In the genomic region with DNA sequence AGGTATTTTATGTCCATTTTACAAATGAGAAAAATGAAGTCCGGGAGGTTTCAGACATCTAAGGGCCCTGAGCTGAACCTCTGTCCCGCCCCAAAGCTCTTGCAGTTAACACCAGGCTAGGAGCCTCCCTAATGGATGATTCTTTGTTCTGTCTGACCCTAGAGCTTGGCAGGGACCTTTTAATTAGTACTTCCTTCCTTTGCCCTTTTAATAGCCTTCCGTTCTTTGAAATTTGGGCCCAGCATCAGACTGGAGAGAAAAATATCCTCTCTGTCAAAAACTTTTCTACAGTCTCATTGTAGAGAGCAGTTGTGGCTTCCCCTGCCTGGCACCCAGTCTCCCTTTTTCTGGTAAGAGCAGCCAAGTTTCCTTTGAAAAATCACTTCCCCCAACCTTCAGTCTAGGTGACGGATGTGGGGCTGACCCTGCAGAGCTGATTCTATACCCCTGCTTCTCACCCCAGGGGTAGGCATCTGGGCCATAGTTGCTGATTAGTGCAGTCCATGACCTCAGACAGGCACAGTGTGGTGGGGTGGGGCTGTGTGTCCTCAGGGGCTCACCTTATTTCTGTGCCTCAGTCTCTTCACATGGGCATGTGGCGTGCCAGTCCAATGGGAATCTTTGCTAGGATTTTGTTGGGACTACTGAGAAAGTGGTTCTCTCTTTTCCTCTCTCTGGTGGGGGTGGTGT, we compare ENCODE assay signal across 1 cellular context.
TF ChIP-seq lines count a peak whose summit lies in the region.

No MANE protein-coding gene starts in this region.

TF ChIP-seq in HepG2, 621 proteins besides CTCF, POLR2A, EP300 and RAD21 (continued from another document):
- TF ChIP-seq, protein P1, sequence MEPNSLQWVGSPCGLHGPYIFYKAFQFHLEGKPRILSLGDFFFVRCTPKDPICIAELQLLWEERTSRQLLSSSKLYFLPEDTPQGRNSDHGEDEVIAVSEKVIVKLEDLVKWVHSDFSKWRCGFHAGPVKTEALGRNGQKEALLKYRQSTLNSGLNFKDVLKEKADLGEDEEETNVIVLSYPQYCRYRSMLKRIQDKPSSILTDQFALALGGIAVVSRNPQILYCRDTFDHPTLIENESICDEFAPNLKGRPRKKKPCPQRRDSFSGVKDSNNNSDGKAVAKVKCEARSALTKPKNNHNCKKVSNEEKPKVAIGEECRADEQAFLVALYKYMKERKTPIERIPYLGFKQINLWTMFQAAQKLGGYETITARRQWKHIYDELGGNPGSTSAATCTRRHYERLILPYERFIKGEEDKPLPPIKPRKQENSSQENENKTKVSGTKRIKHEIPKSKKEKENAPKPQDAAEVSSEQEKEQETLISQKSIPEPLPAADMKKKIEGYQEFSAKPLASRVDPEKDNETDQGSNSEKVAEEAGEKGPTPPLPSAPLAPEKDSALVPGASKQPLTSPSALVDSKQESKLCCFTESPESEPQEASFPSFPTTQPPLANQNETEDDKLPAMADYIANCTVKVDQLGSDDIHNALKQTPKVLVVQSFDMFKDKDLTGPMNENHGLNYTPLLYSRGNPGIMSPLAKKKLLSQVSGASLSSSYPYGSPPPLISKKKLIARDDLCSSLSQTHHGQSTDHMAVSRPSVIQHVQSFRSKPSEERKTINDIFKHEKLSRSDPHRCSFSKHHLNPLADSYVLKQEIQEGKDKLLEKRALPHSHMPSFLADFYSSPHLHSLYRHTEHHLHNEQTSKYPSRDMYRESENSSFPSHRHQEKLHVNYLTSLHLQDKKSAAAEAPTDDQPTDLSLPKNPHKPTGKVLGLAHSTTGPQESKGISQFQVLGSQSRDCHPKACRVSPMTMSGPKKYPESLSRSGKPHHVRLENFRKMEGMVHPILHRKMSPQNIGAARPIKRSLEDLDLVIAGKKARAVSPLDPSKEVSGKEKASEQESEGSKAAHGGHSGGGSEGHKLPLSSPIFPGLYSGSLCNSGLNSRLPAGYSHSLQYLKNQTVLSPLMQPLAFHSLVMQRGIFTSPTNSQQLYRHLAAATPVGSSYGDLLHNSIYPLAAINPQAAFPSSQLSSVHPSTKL (CRISPR knock-in tag; IDR thresholded peaks at IDR 0.05): no peak
- TF ChIP-seq PCBP1 (IDR thresholded peaks at IDR 0.05; ENCODE audit: borderline replicate concordance, low read depth, low read length) (no peak), ELF1 (CRISPR knock-in tag; IDR thresholded peaks at IDR 0.05) (no peak), ZNF776 (CRISPR knock-in tag; IDR thresholded peaks at IDR 0.05) (no peak)
- TF ChIP-seq, protein P2, sequence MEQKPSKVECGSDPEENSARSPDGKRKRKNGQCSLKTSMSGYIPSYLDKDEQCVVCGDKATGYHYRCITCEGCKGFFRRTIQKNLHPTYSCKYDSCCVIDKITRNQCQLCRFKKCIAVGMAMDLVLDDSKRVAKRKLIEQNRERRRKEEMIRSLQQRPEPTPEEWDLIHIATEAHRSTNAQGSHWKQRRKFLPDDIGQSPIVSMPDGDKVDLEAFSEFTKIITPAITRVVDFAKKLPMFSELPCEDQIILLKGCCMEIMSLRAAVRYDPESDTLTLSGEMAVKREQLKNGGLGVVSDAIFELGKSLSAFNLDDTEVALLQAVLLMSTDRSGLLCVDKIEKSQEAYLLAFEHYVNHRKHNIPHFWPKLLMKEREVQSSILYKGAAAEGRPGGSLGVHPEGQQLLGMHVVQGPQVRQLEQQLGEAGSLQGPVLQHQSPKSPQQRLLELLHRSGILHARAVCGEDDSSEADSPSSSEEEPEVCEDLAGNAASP (CRISPR knock-in tag; IDR thresholded peaks at IDR 0.05; ENCODE audit: borderline replicate concordance): no peak
